Comparison of ENCODE assay signal across 19 cellular contexts in genomic region chr2:233389601-233390125, GRCh38. TPM values are rescaled to one million over a fixed set of nuclear protein-coding genes. Genes with fewer than 3 reads are reported as not detected.
DNase-seq lines count a peak whose midpoint lies in the region; ATAC-seq and TF ChIP-seq lines count a peak whose summit lies in the region.
"Had no signal": no experiment of that assay in that cellular context is flagged by ENCODE, and none has a peak within 500 bp of the region (broad histone marks: within the 10 kb centered on the region; RNA-seq: fewer than 3 reads in every experiment).

No MANE protein-coding gene starts in this region.

- peaks cover 36% of the 10 kb centered on the region for H3K36me3 Mint-ChIP-seq in CD4-positive, CD25-positive, alpha-beta regulatory T cell
- H3K36me3 Mint-ChIP-seq in immature natural killer cell (peaks cover 12 to 34% (median 18%) of the 10 kb centered on the region in 3 donors), MCF 10A (ENCODE audit: insufficient read depth, unreplicated experiment) (peaks cover 26% of the 10 kb centered on the region), neural progenitor cell (peaks cover 7% of the 10 kb centered on the region)

- H3K79me2 ChIP-seq in Loucy (ENCODE audit: insufficient read depth, low read length) (peaks cover 71% of the 10 kb centered on the region), neural progenitor cell (ENCODE audit: low read depth) (no peaks in the 10 kb centered on the region)

- no peak for TF ChIP-seq POLR2A in sigmoid colon (IDR thresholded peaks at IDR 0.05)

- H4K20me1 ChIP-seq in Loucy (ENCODE audit: insufficient read depth, low read length, poor library complexity, severe bottlenecking) (no peaks in the 10 kb centered on the region), neural progenitor cell (ENCODE audit: low read depth) (no peaks in the 10 kb centered on the region)

- no TSS peak for BruUV-seq in MCF 10A (replicated peaks; lab: Mats Ljungman, UMichigan)

- H3K36me3 ChIP-seq in CD4-positive, CD25-positive, alpha-beta regulatory T cell (ENCODE audit: control insufficient read depth, insufficient read depth, low read length): peaks cover 32% of the 10 kb centered on the region
- H3K36me3 ChIP-seq in Loucy (ENCODE audit: insufficient read depth, low read length): peaks cover 36% of the 10 kb centered on the region; the same call in 1 of the 2 replicates
- peaks cover 0 to 24% (median 0%) of the 10 kb centered on the region in 4 donors for H3K36me3 ChIP-seq in sigmoid colon
- no peaks in the 10 kb centered on the region for H3K36me3 ChIP-seq in neural progenitor cell

- H3K4me1 ChIP-seq in CD4-positive, CD25-positive, alpha-beta regulatory T cell (ENCODE audit: control insufficient read depth, insufficient read depth, low read length, poor library complexity, severe bottlenecking): peaks cover 17% of the 10 kb centered on the region
- H3K4me1 ChIP-seq in Loucy (ENCODE audit: insufficient read depth, low read length, poor library complexity, severe bottlenecking) (peaks cover 44% of the 10 kb centered on the region), sigmoid colon (peaks cover 0 to 56% (median 48%) of the 10 kb centered on the region in 4 donors), neural progenitor cell (peaks cover 11% of the 10 kb centered on the region)

- CTCF ChIA-PET in MCF 10A (lab: Yijun Ruan, JAX): interaction anchor here (0.7 to 1.4 kb wide), 3 partner anchors 52 to 1268 kb away, joined by 5 to 9 read pairs (median 6); no protein-coding TSS in a partner anchor

- H3F3A ChIP-seq in Loucy (ENCODE audit: low read depth) (peaks cover 9% of the 10 kb centered on the region), neural progenitor cell (ENCODE audit: low read depth) (no peaks in the 10 kb centered on the region)

- peak overlapping the region; percentile 68 to 78 (median 72) for H3K27ac Mint-ChIP-seq in CD4-positive, CD25-positive, alpha-beta regulatory T cell
- H3K27ac Mint-ChIP-seq in immature natural killer cell: peak overlapping the region; percentile 44 to 90 (median 81)
- H3K27ac Mint-ChIP-seq in MCF 10A (ENCODE audit: low read depth, unreplicated experiment): no peak overlapping the region
- H3K27ac Mint-ChIP-seq in neural progenitor cell: no peak overlapping the region
- H3K27ac Mint-ChIP-seq: activated naive CD4-positive, alpha-beta T cell treated with anti-CD3 and anti-CD28 coated beads, Interleukin-2, amount 10 ng/mL, durations not matched to agents 7 days and 5 days; GM23338; T-helper 1 cell treated with Interleukin-12 subunit alpha and Interleukin-12 subunit beta and Interleukin-4 antibody, amounts not matched to agents 30 μg/mL and 1 μg/mL, for 36 hours had no signal

- no peak overlapping the region for H2AFZ ChIP-seq in Loucy (ENCODE audit: low read length)
- no peak overlapping the region for H2AFZ ChIP-seq in neural progenitor cell (replicated peaks)
- H2AFZ ChIP-seq: GM23338, PC-9 had no signal

- H3K4me1 Mint-ChIP-seq in CD4-positive, CD25-positive, alpha-beta regulatory T cell: peaks cover 11 to 34% (median 20%) of the 10 kb centered on the region in 4 donors
- peaks cover 70 to 92% of the 10 kb centered on the region in 2 donors for H3K4me1 Mint-ChIP-seq in immature natural killer cell
- H3K4me1 Mint-ChIP-seq in MCF 10A (ENCODE audit: insufficient read depth, unreplicated experiment): peaks cover 28% of the 10 kb centered on the region
- peaks cover 24% of the 10 kb centered on the region for H3K4me1 Mint-ChIP-seq in neural progenitor cell

- H3K9me3 Mint-ChIP-seq in CD4-positive, CD25-positive, alpha-beta regulatory T cell: no peaks in the 10 kb centered on the region
- no peaks in the 10 kb centered on the region for H3K9me3 Mint-ChIP-seq in immature natural killer cell
- no peaks in the 10 kb centered on the region for H3K9me3 Mint-ChIP-seq in MCF 10A (ENCODE audit: unreplicated experiment)
- H3K9me3 Mint-ChIP-seq in neural progenitor cell: no peaks in the 10 kb centered on the region
- H3K9me3 Mint-ChIP-seq: activated naive CD4-positive, alpha-beta T cell treated with anti-CD3 and anti-CD28 coated beads, Interleukin-2, amount 10 ng/mL, durations not matched to agents 7 days and 5 days; GM23338; T-helper 1 cell treated with Interleukin-12 subunit alpha and Interleukin-12 subunit beta and Interleukin-4 antibody, amounts not matched to agents 30 μg/mL and 1 μg/mL, for 36 hours had no signal

- 92 to 94% methylated on average over 8 of the region's 8 CpGs for WGBS in sigmoid colon, 2 donors

- POLR2A ChIA-PET in MCF 10A (lab: Yijun Ruan, JAX): interaction anchor here (0.7 kb wide), 1 partner anchor 20 kb away, joined by 3 read pairs; no protein-coding TSS in a partner anchor

- no peak for DNase-seq in CD4-positive, CD25-positive, alpha-beta regulatory T cell
- DNase-seq in immature natural killer cell (no peak), sigmoid colon (no peak), NCI-H2196 (lab: John Stamatoyannopoulos, UW; ENCODE audit: unreplicated experiment) (no peak), occipital lobe (lab: John Stamatoyannopoulos, UW) (no peak), MCF 10A (ENCODE audit: unreplicated experiment) (no peak), neural progenitor cell (ENCODE audit: low spot score) (no peak)
- DNase-seq: activated naive CD4-positive, alpha-beta T cell treated with anti-CD3 and anti-CD28 coated beads, Interleukin-2, amount 10 ng/mL, durations not matched to agents 7 days and 5 days; DMS79; effector CD4-positive, alpha-beta T cell; mesendoderm; NCI-H146; NCI-H774; PC-9 had no signal

- no peak for TF ChIP-seq CTCF in Loucy (conservative IDR thresholded peaks at IDR 0.05; ENCODE audit: low read length)
- no peak for TF ChIP-seq CTCF in sigmoid colon (IDR thresholded peaks at IDR 0.05)
- no peak for TF ChIP-seq CTCF in MCF 10A (IDR thresholded peaks at IDR 0.05; ENCODE audit: unreplicated experiment)
- TF ChIP-seq CTCF in neural progenitor cell (IDR thresholded peaks at IDR 0.05): no peak

- H3K9me2 ChIP-seq in Loucy (replicated peaks; ENCODE audit: low read depth, low read length): no peaks in the 10 kb centered on the region

- no peaks in the 10 kb centered on the region for H3K27me3 ChIP-seq in CD4-positive, CD25-positive, alpha-beta regulatory T cell (ENCODE audit: control insufficient read depth, insufficient read depth, low read length)
- H3K27me3 ChIP-seq in Loucy (ENCODE audit: insufficient read depth, low read length, poor library complexity, severe bottlenecking): no peaks in the 10 kb centered on the region
- H3K27me3 ChIP-seq in sigmoid colon: no peaks in the 10 kb centered on the region
- no peaks in the 10 kb centered on the region for H3K27me3 ChIP-seq in neural progenitor cell
- H3K27me3 ChIP-seq: tibial nerve had no signal

- H3K4me2 ChIP-seq in Loucy (ENCODE audit: low read depth, low read length, poor library complexity, severe bottlenecking) (peak overlapping the region; percentile 20), neural progenitor cell (no peak overlapping the region)
- H3K4me2 ChIP-seq: GM23338, PC-9 had no signal

- H3K9ac ChIP-seq in Loucy (ENCODE audit: low read depth, low read length, poor library complexity, severe bottlenecking) (no peak overlapping the region), neural progenitor cell (no peak overlapping the region)

- no peaks in the 10 kb centered on the region for H3K27me3 Mint-ChIP-seq in CD4-positive, CD25-positive, alpha-beta regulatory T cell
- H3K27me3 Mint-ChIP-seq in immature natural killer cell (ENCODE audit: low read depth in 3 of 3) (peaks cover 0 to 8% (median 0%) of the 10 kb centered on the region in 3 donors), MCF 10A (ENCODE audit: insufficient read depth, unreplicated experiment) (no peaks in the 10 kb centered on the region), neural progenitor cell (ENCODE audit: insufficient read depth, low read depth) (peaks cover 2% of the 10 kb centered on the region)
- H3K27me3 Mint-ChIP-seq: activated naive CD4-positive, alpha-beta T cell treated with anti-CD3 and anti-CD28 coated beads, Interleukin-2, amount 10 ng/mL, durations not matched to agents 7 days and 5 days had no signal

- no peak overlapping the region for H3K27ac ChIP-seq in CD4-positive, CD25-positive, alpha-beta regulatory T cell (ENCODE audit: insufficient read depth, low read length, poor library complexity, severe bottlenecking)
- H3K27ac ChIP-seq in sigmoid colon (peak overlapping the region; percentile 86 to 94 (median 88)), neural progenitor cell (no peak overlapping the region)
- H3K27ac ChIP-seq: PC-9 had no signal

- no peak for ATAC-seq in CD4-positive, CD25-positive, alpha-beta regulatory T cell (ENCODE audit: low read depth in 2 of 2)
- ATAC-seq: esophagus mucosa, GM23338 had no signal

- H3K9me3 ChIP-seq in CD4-positive, CD25-positive, alpha-beta regulatory T cell (ENCODE audit: control insufficient read depth in 2 of 2, low read length in 2 of 2): no peaks in the 10 kb centered on the region
- H3K9me3 ChIP-seq in Loucy (ENCODE audit: insufficient read depth, low read depth, low read length) (no peaks in the 10 kb centered on the region), sigmoid colon (no peaks in the 10 kb centered on the region), neural progenitor cell (ENCODE audit: low read depth) (no peaks in the 10 kb centered on the region)
- H3K9me3 ChIP-seq: tibial nerve had no signal

- H3K4me3 Mint-ChIP-seq in CD4-positive, CD25-positive, alpha-beta regulatory T cell: no peak overlapping the region
- peak overlapping the region in 4 of 5 donors; percentile 5 to 45 (median 28) for H3K4me3 Mint-ChIP-seq in immature natural killer cell
- H3K4me3 Mint-ChIP-seq in MCF 10A (ENCODE audit: unreplicated experiment): no peak overlapping the region
- no peak overlapping the region for H3K4me3 Mint-ChIP-seq in neural progenitor cell
- H3K4me3 Mint-ChIP-seq: activated naive CD4-positive, alpha-beta T cell treated with anti-CD3 and anti-CD28 coated beads, Interleukin-2, amount 10 ng/mL, durations not matched to agents 7 days and 5 days; GM23338; T-helper 1 cell treated with Interleukin-12 subunit alpha and Interleukin-12 subunit beta and Interleukin-4 antibody, amounts not matched to agents 30 μg/mL and 1 μg/mL, for 36 hours had no signal

- TF ChIP-seq EP300 in sigmoid colon (IDR thresholded peaks at IDR 0.05): no peak

- H3K4me3 ChIP-seq in CD4-positive, CD25-positive, alpha-beta regulatory T cell (ENCODE audit: low read depth, low read length): no peak overlapping the region
- no peak overlapping the region for H3K4me3 ChIP-seq in Loucy (ENCODE audit: low read length, poor library complexity, severe bottlenecking)
- no peak overlapping the region for H3K4me3 ChIP-seq in sigmoid colon
- no peak overlapping the region for H3K4me3 ChIP-seq in neural progenitor cell
- H3K4me3 ChIP-seq: GM23338, PC-9, tibial nerve had no signal

- intact Hi-C loops in sigmoid colon (cut with DNase I): no loop called here
- intact Hi-C loops in MCF 10A (cut with micrococcal nuclease): no loop called here

RNA-seq across cellular contexts. Expression of gene DGKD, which starts 35.4 kb away (rescaled TPM):
- 161 TPM for total RNA-seq in CD4-positive, CD25-positive, alpha-beta regulatory T cell
- 10 to 100 TPM; 11.3 to 12.7 (median 11.4) TPM for polyA plus RNA-seq in CD4-positive, CD25-positive, alpha-beta regulatory T cell
- polyA plus RNA-seq in immature natural killer cell: 10 to 100 TPM; 15.9 to 60.6 (median 21.3) TPM
- 10 to 100 TPM; 10.7 to 20.6 (median 16.0) TPM for total RNA-seq in sigmoid colon
- 10 to 100 TPM; 15.6 to 67.0 (median 19.7) TPM for polyA plus RNA-seq in sigmoid colon
- total RNA-seq in occipital lobe: 33.1 TPM
- 55.7 and 59.1 TPM in 2 replicates for total RNA-seq in MCF 10A (2022)
- 10.9 and 22.0 TPM in 2 replicates for total RNA-seq in neural progenitor cell (ENCODE audit: low replicate concordance)

Comparison
In these comparisons a context has a peak if more than half of its experiments do, and no peak if none do; other contexts are left out.
1. H3K27ac ChIP-seq: peak in sigmoid colon (4 of 4); none in CD4-positive, CD25-positive, alpha-beta regulatory T cell (single experiment) and neural progenitor cell (single experiment).
2. H3K27ac Mint-ChIP-seq: peak in CD4-positive, CD25-positive, alpha-beta regulatory T cell (3 of 3) and immature natural killer cell (6 of 6); none in MCF 10A (single experiment) and neural progenitor cell (single experiment).
3. H3K4me3 Mint-ChIP-seq: peak in immature natural killer cell (4 of 5); none in CD4-positive, CD25-positive, alpha-beta regulatory T cell (0 of 4), MCF 10A (single experiment) and neural progenitor cell (single experiment).